In genomic region chr20:64122927-64123326, GRCh38 we compare ENCODE assay signal across 10 cellular contexts. TPM values are rescaled to one million over a fixed set of nuclear protein-coding genes. Genes with fewer than 3 reads are reported as not detected.
"Had no signal": no experiment of that assay in that cellular context is flagged by ENCODE, and none has a peak within 500 bp of the region (broad histone marks: within the 10 kb centered on the region; RNA-seq: fewer than 3 reads in every experiment).

No MANE protein-coding gene starts in this region.

RNA-seq across cellular contexts. Expression of gene NPBWR2, which starts 15.6 kb away (rescaled TPM):
- total RNA-seq: OCI-LY7, PC-3, PC-9, Peyer's patch, Right ventricle myocardium inferior, Right ventricle myocardium superior, RPMI7951, SJCRH30, SJSA1, SK-MEL-5 had no signal

RNA-seq across cellular contexts. Expression of gene LKAAEAR1, which starts 38.7 kb away (rescaled TPM):
- total RNA-seq: OCI-LY7, PC-9, Peyer's patch, Right ventricle myocardium inferior, Right ventricle myocardium superior, SJCRH30 had no signal

RNA-seq across cellular contexts. Expression of gene MYT1, which starts 41.3 kb away (rescaled TPM):
- total RNA-seq: PC-9, RPMI7951, SJCRH30, SJSA1 had no signal
